In genomic region chr5:157161996-157162395, GRCh38 we compare ENCODE assay signal across 21 cellular contexts. TPM values are rescaled to one million over a fixed set of nuclear protein-coding genes. Genes with fewer than 3 reads are reported as not detected.
DNase-seq lines count a peak whose midpoint lies in the region; ATAC-seq and TF ChIP-seq lines count a peak whose summit lies in the region.
"Had no signal": no experiment of that assay in that cellular context is flagged by ENCODE, and none has a peak within 500 bp of the region (broad histone marks: within the 10 kb centered on the region; RNA-seq: fewer than 3 reads in every experiment).

No MANE protein-coding gene starts in this region.

- H3K4me3 ChIP-seq in esophagus muscularis mucosa, result no peak overlapping the region
- H3K4me3 ChIP-seq: BLaER1, GM23338 had no signal

- TF ChIP-seq CTCF in activated CD8-positive, alpha-beta T cell treated with anti-CD3 and anti-CD28 coated beads for 36 hours (IDR thresholded peaks at IDR 0.05), result no peak
- TF ChIP-seq CTCF in esophagus muscularis mucosa (IDR thresholded peaks at IDR 0.05), result no peak

- H3K9me3 ChIP-seq in T-helper 17 cell (ENCODE audit: control insufficient read depth, low read length, poor library complexity, severe bottlenecking) (peaks cover 2% of the 10 kb centered on the region), esophagus muscularis mucosa (no peaks in the 10 kb centered on the region)

- no peaks in the 10 kb centered on the region for H3K36me3 ChIP-seq in esophagus muscularis mucosa
- H3K36me3 ChIP-seq: BLaER1 had no signal

- no peak overlapping the region for H3K27ac Mint-ChIP-seq in activated CD8-positive, alpha-beta T cell treated with anti-CD3 and anti-CD28 coated beads, Interleukin-2, amount 10 ng/mL, durations not matched to agents 7 days and 5 days
- H3K27ac Mint-ChIP-seq in activated CD8-positive, alpha-beta T cell treated with anti-CD3 and anti-CD28 coated beads for 36 hours, result no peak overlapping the region
- H3K27ac Mint-ChIP-seq in activated naive CD4-positive, alpha-beta T cell treated with anti-CD3 and anti-CD28 coated beads, Interleukin-2, amount 50 U/mL, for 24 hours, result peak overlapping the region; percentile 73
- peak overlapping the region; percentile 92 for H3K27ac Mint-ChIP-seq in T-helper 17 cell
- H3K27ac Mint-ChIP-seq: GM23338 had no signal

- DNase-seq in activated CD8-positive, alpha-beta T cell treated with anti-CD3 and anti-CD28 coated beads, Interleukin-2, amount 10 ng/mL, durations not matched to agents 7 days and 5 days, result peak; percentile 17
- no peak for DNase-seq in activated CD8-positive, alpha-beta T cell treated with anti-CD3 and anti-CD28 coated beads for 36 hours
- DNase-seq in activated naive CD4-positive, alpha-beta T cell treated with anti-CD3 and anti-CD28 coated beads, Interleukin-2, amount 50 U/mL, for 16 hours, result no peak
- no peak for DNase-seq in T-helper 17 cell
- peak; percentile 60 for DNase-seq in esophagus muscularis mucosa (ENCODE audit: extremely low spot score)
- DNase-seq in hippocampal formation (lab: John Stamatoyannopoulos, UW), result no peak
- DNase-seq: 8988T; CD4-positive, alpha-beta memory T cell; DMS153; DMS79; GF-D8; HCEC 1CT had no signal

- peaks cover 2% of the 10 kb centered on the region for H3K36me3 Mint-ChIP-seq in activated CD8-positive, alpha-beta T cell treated with anti-CD3 and anti-CD28 coated beads, Interleukin-2, amount 10 ng/mL, durations not matched to agents 7 days and 5 days (ENCODE audit: low read depth)
- H3K36me3 Mint-ChIP-seq in activated CD8-positive, alpha-beta T cell treated with anti-CD3 and anti-CD28 coated beads for 36 hours (ENCODE audit: low read depth), result peaks cover 2% of the 10 kb centered on the region
- peaks cover 2% of the 10 kb centered on the region for H3K36me3 Mint-ChIP-seq in activated naive CD4-positive, alpha-beta T cell treated with anti-CD3 and anti-CD28 coated beads, Interleukin-2, amount 50 U/mL, for 24 hours
- no peaks in the 10 kb centered on the region for H3K36me3 Mint-ChIP-seq in T-helper 17 cell (ENCODE audit: low read depth)
- H3K36me3 Mint-ChIP-seq: CD14-positive monocyte; CD4-positive, alpha-beta memory T cell had no signal

- ATAC-seq in activated CD8-positive, alpha-beta T cell treated with anti-CD3 and anti-CD28 coated beads, Interleukin-2, amount 10 ng/mL, durations not matched to agents 7 days and 5 days, result no peak
- ATAC-seq in activated CD8-positive, alpha-beta T cell treated with anti-CD3 and anti-CD28 coated beads for 36 hours, result no peak
- ATAC-seq in T-helper 17 cell, result no peak
- no peak for ATAC-seq in HG03175 (IDR thresholded peaks at IDR 0.05; ENCODE audit: unreplicated experiment)
- ATAC-seq: GM23338 had no signal

- 88% methylated on average over 6 of the region's 6 CpGs for WGBS in esophagus muscularis mucosa

- CTCF ChIA-PET in activated CD8-positive, alpha-beta T cell treated with anti-CD3 and anti-CD28 coated beads, Interleukin-2, amount 10 ng/mL, durations not matched to agents 7 days and 5 days (lab: Charles Lee), result interaction anchor here (0.5 to 1.2 kb wide), 6 partner anchors 9 to 25 kb away, joined by 3 to 5 read pairs (median 4); no protein-coding TSS in a partner anchor
- CTCF ChIA-PET in activated CD8-positive, alpha-beta T cell treated with anti-CD3 and anti-CD28 coated beads for 36 hours (lab: Charles Lee), result interaction anchor here (0.9 to 2.7 kb wide), 4 partner anchors 10 to 28 kb away, joined by 3 to 16 read pairs (median 4); no protein-coding TSS in a partner anchor

- no peak for TF ChIP-seq POLR2A in esophagus muscularis mucosa (IDR thresholded peaks at IDR 0.05; ENCODE audit: low read depth)

- peaks cover 0 to 24% (median 0%) of the 10 kb centered on the region in 4 donors for H3K27me3 ChIP-seq in esophagus muscularis mucosa
- H3K27me3 ChIP-seq: BLaER1 had no signal

- POLR2A ChIA-PET in activated CD8-positive, alpha-beta T cell treated with anti-CD3 and anti-CD28 coated beads, Interleukin-2, amount 10 ng/mL, durations not matched to agents 7 days and 5 days (lab: Charles Lee), result interaction anchor here (0.8 kb wide), 1 partner anchor 12 kb away, joined by 3 read pairs; no protein-coding TSS in a partner anchor
- POLR2A ChIA-PET in activated CD8-positive, alpha-beta T cell treated with anti-CD3 and anti-CD28 coated beads for 36 hours (lab: Charles Lee), result interaction anchor here (0.7 to 50.1 kb wide), 4 partner anchors 10 to 40 kb away, joined by 3 to 1980 read pairs (median 3); partner anchors contain the start of genes ITK and MED7

- H3K27ac ChIP-seq in esophagus muscularis mucosa (replicated peaks in 1 of 4), result no peak overlapping the region
- H3K27ac ChIP-seq: BLaER1, HL-60 had no signal

- no peaks in the 10 kb centered on the region for H3K27me3 Mint-ChIP-seq in activated CD8-positive, alpha-beta T cell treated with anti-CD3 and anti-CD28 coated beads, Interleukin-2, amount 10 ng/mL, durations not matched to agents 7 days and 5 days (ENCODE audit: low read depth)
- H3K27me3 Mint-ChIP-seq in activated CD8-positive, alpha-beta T cell treated with anti-CD3 and anti-CD28 coated beads for 36 hours, result no peaks in the 10 kb centered on the region
- H3K27me3 Mint-ChIP-seq in activated naive CD4-positive, alpha-beta T cell treated with anti-CD3 and anti-CD28 coated beads, Interleukin-2, amount 50 U/mL, for 24 hours, result no peaks in the 10 kb centered on the region
- H3K27me3 Mint-ChIP-seq in T-helper 17 cell, result no peaks in the 10 kb centered on the region
- H3K27me3 Mint-ChIP-seq: CD4-positive, alpha-beta memory T cell had no signal

- peaks cover 53% of the 10 kb centered on the region for H3K4me1 Mint-ChIP-seq in activated CD8-positive, alpha-beta T cell treated with anti-CD3 and anti-CD28 coated beads, Interleukin-2, amount 10 ng/mL, durations not matched to agents 7 days and 5 days (ENCODE audit: low read depth)
- H3K4me1 Mint-ChIP-seq in activated CD8-positive, alpha-beta T cell treated with anti-CD3 and anti-CD28 coated beads for 36 hours (ENCODE audit: low read depth), result peaks cover 64% of the 10 kb centered on the region
- peaks cover 64% of the 10 kb centered on the region for H3K4me1 Mint-ChIP-seq in activated naive CD4-positive, alpha-beta T cell treated with anti-CD3 and anti-CD28 coated beads, Interleukin-2, amount 50 U/mL, for 24 hours
- peaks cover 47% of the 10 kb centered on the region for H3K4me1 Mint-ChIP-seq in T-helper 17 cell
- H3K4me1 Mint-ChIP-seq: CD14-positive monocyte, GM23338 had no signal

- no peak overlapping the region for H3K4me3 Mint-ChIP-seq in activated CD8-positive, alpha-beta T cell treated with anti-CD3 and anti-CD28 coated beads, Interleukin-2, amount 10 ng/mL, durations not matched to agents 7 days and 5 days
- no peak overlapping the region for H3K4me3 Mint-ChIP-seq in activated CD8-positive, alpha-beta T cell treated with anti-CD3 and anti-CD28 coated beads for 36 hours
- no peak overlapping the region for H3K4me3 Mint-ChIP-seq in activated naive CD4-positive, alpha-beta T cell treated with anti-CD3 and anti-CD28 coated beads, Interleukin-2, amount 50 U/mL, for 24 hours
- H3K4me3 Mint-ChIP-seq in T-helper 17 cell, result no peak overlapping the region
- H3K4me3 Mint-ChIP-seq: CD14-positive monocyte, GM23338 had no signal

- no peaks in the 10 kb centered on the region for H3K9me3 Mint-ChIP-seq in activated CD8-positive, alpha-beta T cell treated with anti-CD3 and anti-CD28 coated beads, Interleukin-2, amount 10 ng/mL, durations not matched to agents 7 days and 5 days (ENCODE audit: insufficient read depth)
- no peaks in the 10 kb centered on the region for H3K9me3 Mint-ChIP-seq in activated CD8-positive, alpha-beta T cell treated with anti-CD3 and anti-CD28 coated beads for 36 hours
- no peaks in the 10 kb centered on the region for H3K9me3 Mint-ChIP-seq in activated naive CD4-positive, alpha-beta T cell treated with anti-CD3 and anti-CD28 coated beads, Interleukin-2, amount 50 U/mL, for 24 hours
- H3K9me3 Mint-ChIP-seq: CD4-positive, alpha-beta memory T cell; GM23338 had no signal

- TF ChIP-seq EP300 in esophagus muscularis mucosa (IDR thresholded peaks at IDR 0.05), result no peak

- intact Hi-C loops in activated CD8-positive, alpha-beta T cell treated with anti-CD3 and anti-CD28 coated beads for 36 hours (cut with micrococcal nuclease), result no loop called here
- intact Hi-C loops in esophagus muscularis mucosa (cut with DNase I), result no loop called here

- H3K4me1 ChIP-seq in esophagus muscularis mucosa, result no peaks in the 10 kb centered on the region

RNA-seq across cellular contexts. Expression of gene GARIN3, which starts 4.1 kb away (rescaled TPM):
- not detected for total RNA-seq in activated CD8-positive, alpha-beta T cell treated with anti-CD3 and anti-CD28 coated beads, Interleukin-2, amount 10 ng/mL, durations not matched to agents 7 days and 5 days
- 1 to 10 TPM in 1 of 2 experiments, under 1 TPM in 1; 0.77 to 1.1 TPM for total RNA-seq in activated CD8-positive, alpha-beta T cell treated with anti-CD3 and anti-CD28 coated beads for 36 hours
- total RNA-seq in T-helper 17 cell, result not detected
- total RNA-seq in esophagus muscularis mucosa, result not detected
- total RNA-seq: A673; CD4-positive, alpha-beta memory T cell; Daoy; GM23338; HT1080 had no signal

RNA-seq across cellular contexts. Expression of gene ITK, which starts 18.6 kb away (rescaled TPM):
- 100 to 1,000 TPM; 254 to 263 TPM for total RNA-seq in activated CD8-positive, alpha-beta T cell treated with anti-CD3 and anti-CD28 coated beads, Interleukin-2, amount 10 ng/mL, durations not matched to agents 7 days and 5 days
- 100 to 1,000 TPM; 229 to 236 TPM for total RNA-seq in activated CD8-positive, alpha-beta T cell treated with anti-CD3 and anti-CD28 coated beads for 36 hours
- total RNA-seq in T-helper 17 cell (100 to 1,000 TPM; 235 to 319 TPM), esophagus muscularis mucosa (1 to 10 TPM in 3 of 4 donors, under 1 TPM in 1; 0.80 to 6.3 (median 1.6) TPM)
- total RNA-seq: A673, Daoy, GM23338, HT1080 had no signal

RNA-seq across cellular contexts. Expression of gene MED7, which starts 19.3 kb away (rescaled TPM):
- 10 to 100 TPM; 13.1 to 13.9 TPM for total RNA-seq in activated CD8-positive, alpha-beta T cell treated with anti-CD3 and anti-CD28 coated beads, Interleukin-2, amount 10 ng/mL, durations not matched to agents 7 days and 5 days
- total RNA-seq in activated CD8-positive, alpha-beta T cell treated with anti-CD3 and anti-CD28 coated beads for 36 hours, result 10 to 100 TPM; 13.6 to 13.7 TPM
- total RNA-seq in T-helper 17 cell (1 to 10 TPM; 6.3 to 7.8 TPM), esophagus muscularis mucosa (10 to 100 TPM in 3 of 4 donors, 1 to 10 TPM in 1; 8.4 to 12.5 (median 10.4) TPM)

RNA-seq across cellular contexts. Expression of gene HAVCR2, which starts 53.2 kb away (rescaled TPM):
- 10 to 100 TPM; 77.6 to 78.7 TPM for total RNA-seq in activated CD8-positive, alpha-beta T cell treated with anti-CD3 and anti-CD28 coated beads, Interleukin-2, amount 10 ng/mL, durations not matched to agents 7 days and 5 days
- total RNA-seq in activated CD8-positive, alpha-beta T cell treated with anti-CD3 and anti-CD28 coated beads for 36 hours, result 10 to 100 TPM; 28.7 to 34.6 TPM
- total RNA-seq in T-helper 17 cell (1 to 10 TPM; 2.3 to 2.7 TPM), esophagus muscularis mucosa (10 to 100 TPM in 1 of 4 donors, 1 to 10 TPM in 3; 4.1 to 12.8 (median 5.8) TPM)

Comparison
In these comparisons a context has a peak if more than half of its experiments do, and no peak if none do; other contexts are left out.
1. DNase-seq: peak in activated CD8-positive, alpha-beta T cell treated with anti-CD3 and anti-CD28 coated beads, Interleukin-2, amount 10 ng/mL, durations not matched to agents 7 days and 5 days (single experiment) and esophagus muscularis mucosa (single experiment); none in activated CD8-positive, alpha-beta T cell treated with anti-CD3 and anti-CD28 coated beads for 36 hours (single experiment), activated naive CD4-positive, alpha-beta T cell treated with anti-CD3 and anti-CD28 coated beads, Interleukin-2, amount 50 U/mL, for 16 hours (single experiment), T-helper 17 cell (0 of 3) and hippocampal formation (0 of 2).
2. H3K27ac Mint-ChIP-seq: peak in activated naive CD4-positive, alpha-beta T cell treated with anti-CD3 and anti-CD28 coated beads, Interleukin-2, amount 50 U/mL, for 24 hours (single experiment) and T-helper 17 cell (single experiment); none in activated CD8-positive, alpha-beta T cell treated with anti-CD3 and anti-CD28 coated beads, Interleukin-2, amount 10 ng/mL, durations not matched to agents 7 days and 5 days (single experiment) and activated CD8-positive, alpha-beta T cell treated with anti-CD3 and anti-CD28 coated beads for 36 hours (single experiment).
3. RNA of gene ITK, which starts 18.6 kb away (total RNA-seq): 235 to 319 TPM in T-helper 17 cell, 254 to 263 TPM in activated CD8-positive, alpha-beta T cell treated with anti-CD3 and anti-CD28 coated beads, Interleukin-2, amount 10 ng/mL, durations not matched to agents 7 days and 5 days and 229 to 236 TPM in activated CD8-positive, alpha-beta T cell treated with anti-CD3 and anti-CD28 coated beads for 36 hours; 0.80 to 6.3 TPM in esophagus muscularis mucosa; every median in the first group is over 10 times any median in the second.